24 cellular contexts compared by ENCODE assay signal in genomic region chr9:8062459-8062858, GRCh38.
"Had no signal": no experiment of that assay in that cellular context is flagged by ENCODE, and none has a peak within 500 bp of the region (broad histone marks: within the 10 kb centered on the region; RNA-seq: fewer than 3 reads in every experiment).

No MANE protein-coding gene starts in this region.

- H3K27ac Mint-ChIP-seq: activated B cell treated with CpG ODN at 0.5 μM for 24 hours; activated CD4-positive, alpha-beta memory T cell treated with anti-CD3 and anti-CD28 coated beads for 36 hours; activated CD4-positive, alpha-beta T cell treated with anti-CD3 and anti-CD28 coated beads, Interleukin-2, amount 10 ng/mL, durations not matched to agents 24 days and 14 days; activated naive CD4-positive, alpha-beta T cell treated with anti-CD3 and anti-CD28 coated beads for 36 hours; activated naive CD8-positive, alpha-beta T cell; activated T-helper 17 cell treated with anti-CD3 and anti-CD28 coated beads, Interleukin-2, amount 50 U/mL, for 72 hours; brain; T-helper 17 cell had no signal

- H3K4me3 Mint-ChIP-seq: activated B cell treated with CpG ODN at 0.5 μM for 24 hours; activated CD4-positive, alpha-beta memory T cell treated with anti-CD3 and anti-CD28 coated beads for 36 hours; activated CD4-positive, alpha-beta T cell treated with anti-CD3 and anti-CD28 coated beads, Interleukin-2, amount 10 ng/mL, durations not matched to agents 24 days and 14 days; activated naive CD4-positive, alpha-beta T cell treated with anti-CD3 and anti-CD28 coated beads for 36 hours; activated naive CD8-positive, alpha-beta T cell; activated T-helper 17 cell treated with anti-CD3 and anti-CD28 coated beads, Interleukin-2, amount 50 U/mL, for 72 hours; brain; central memory CD8-positive, alpha-beta T cell; T-helper 17 cell had no signal

- ATAC-seq: activated T-helper 17 cell treated with anti-CD3 and anti-CD28 coated beads, Interleukin-2, amount 50 U/mL, for 72 hours; PC-3; T-helper 17 cell had no signal

- H3K36me3 Mint-ChIP-seq: brain had no signal

- H3K9me3 Mint-ChIP-seq: central memory CD8-positive, alpha-beta T cell had no signal

- H3K27me3 Mint-ChIP-seq: activated B cell treated with CpG ODN at 0.5 μM for 24 hours; activated CD4-positive, alpha-beta memory T cell treated with anti-CD3 and anti-CD28 coated beads for 36 hours; activated naive CD8-positive, alpha-beta T cell; activated T-helper 17 cell treated with anti-CD3 and anti-CD28 coated beads, Interleukin-2, amount 50 U/mL, for 72 hours; T-helper 17 cell had no signal

- H3K4me1 Mint-ChIP-seq: brain had no signal

- DNase-seq: activated B cell treated with CpG ODN at 0.5 μM for 24 hours; activated CD4-positive, alpha-beta memory T cell treated with anti-CD3 and anti-CD28 coated beads for 36 hours; activated CD4-positive, alpha-beta T cell treated with anti-CD3 and anti-CD28 coated beads for 1 hour; activated CD4-positive, alpha-beta T cell treated with anti-CD3 and anti-CD28 coated beads, Interleukin-2, amount 10 ng/mL, durations not matched to agents 24 days and 14 days; activated CD8-positive, alpha-beta memory T cell treated with anti-CD3 and anti-CD28 coated beads for 24 hours; activated gamma-delta T cell; activated naive CD4-positive, alpha-beta T cell treated with anti-CD3 and anti-CD28 coated beads for 36 hours; activated T-cell treated with anti-CD3 and anti-CD28 coated beads, Interleukin-2, amount 50 U/mL, for 48 hours; amygdala; MM.1S; NCI-H1105 treated with DMSO at 0.1 percent for 48 hours; NCI-H1436 treated with DMSO at 0.1 percent for 48 hours; NCI-H187; NCI-H2081; NCI-H510A treated with DMSO at 0.1 percent for 48 hours; NCI-H69; PC-3; SHP77 treated with DMSO at 0.1 percent for 48 hours; T-helper 17 cell; T-helper 9 cell had no signal
